Comparison of ENCODE assay signal across 27 cellular contexts in genomic region chr1:201059401-201059800, GRCh38. TPM values are rescaled to one million over a fixed set of nuclear protein-coding genes. Genes with fewer than 3 reads are reported as not detected.
DNase-seq lines count a peak whose midpoint lies in the region; ATAC-seq and TF ChIP-seq lines count a peak whose summit lies in the region.
"Had no signal": no experiment of that assay in that cellular context is flagged by ENCODE, and none has a peak within 500 bp of the region (broad histone marks: within the 10 kb centered on the region; RNA-seq: fewer than 3 reads in every experiment).

No MANE protein-coding gene starts in this region.

- no peaks in the 10 kb centered on the region for H3K9me3 Mint-ChIP-seq in activated T-cell treated with anti-CD3 and anti-CD28 coated beads, Interleukin-2, amount 50 U/mL, for 24 hours
- H3K9me3 Mint-ChIP-seq: CD4-positive, alpha-beta T cell had no signal

- no peak overlapping the region for H3K4me3 Mint-ChIP-seq in activated T-cell treated with anti-CD3 and anti-CD28 coated beads, Interleukin-2, amount 50 U/mL, for 24 hours
- H3K4me3 Mint-ChIP-seq: CD4-positive, alpha-beta T cell had no signal

- peaks cover 17% of the 10 kb centered on the region for H3K4me1 Mint-ChIP-seq in activated T-cell treated with anti-CD3 and anti-CD28 coated beads, Interleukin-2, amount 50 U/mL, for 24 hours (ENCODE audit: low read depth)

- TF ChIP-seq POLR2A in lower leg skin (IDR thresholded peaks at IDR 0.05), result no peak

- 89 to 97% methylated on average over 3 of the region's 3 CpGs for WGBS in lower leg skin, 2 donors

- no peak overlapping the region for H3K27ac Mint-ChIP-seq in activated T-cell treated with anti-CD3 and anti-CD28 coated beads, Interleukin-2, amount 50 U/mL, for 24 hours
- H3K27ac Mint-ChIP-seq: CD4-positive, alpha-beta T cell had no signal

- H3K27ac ChIP-seq in VCaP, result peak overlapping the region; percentile 43
- H3K27ac ChIP-seq: HL-60, SJCRH30 had no signal

- peak; percentile 11 for DNase-seq in Right ventricle myocardium superior
- DNase-seq in left ventricle myocardium superior, result no peak
- peak; percentile 49 for DNase-seq in iPS-NIHi11 (ENCODE audit: low spot score)
- DNase-seq in NOMO-1 treated with DMSO at 0.1 percent for 48 hours (lab: John Stamatoyannopoulos, UW; ENCODE audit: unreplicated experiment), result no peak
- DNase-seq in activated T-cell treated with anti-CD3 and anti-CD28 coated beads, Interleukin-2, amount 50 U/mL, for 24 hours, result no peak
- no peak for DNase-seq in lower leg skin (ENCODE audit: low spot score in 2 of 2)
- DNase-seq: 8988T; ACHN; BE2C; CD4-positive, alpha-beta T cell; GOT3; Karpas-422; NCI-H1105; NCI-H1436 treated with DMSO at 0.1 percent for 48 hours; NCI-H187 treated with DMSO at 0.1 percent for 48 hours; NCI-H345; NCI-H82; NK-92 treated with Interleukin-12 subunit alpha and Interleukin-12 subunit beta, amount 100 ng/mL, for 24 hours; SJCRH30 had no signal

- no peak for TF ChIP-seq CTCF in VCaP (conservative IDR thresholded peaks at IDR 0.05)
- TF ChIP-seq CTCF in lower leg skin (IDR thresholded peaks at IDR 0.05), result no peak

- H3K27me3 Mint-ChIP-seq in activated T-cell treated with anti-CD3 and anti-CD28 coated beads, Interleukin-2, amount 50 U/mL, for 24 hours, result no peaks in the 10 kb centered on the region

- ATAC-seq in Right ventricle myocardium superior (ENCODE audit: poor library complexity) (no peak), left ventricle myocardium superior (no peak), GM21390 (IDR thresholded peaks at IDR 0.05; ENCODE audit: unreplicated experiment) (no peak)
- ATAC-seq: HCT116, SK-N-SH treated with all-trans-retinoic acid at 6 μM for 48 hours had no signal

- intact Hi-C loops in Right ventricle myocardium superior (cut with DNase I), result no loop called here
- intact Hi-C loops in left ventricle myocardium superior (cut with micrococcal nuclease), result no loop called here
- intact Hi-C loops in lower leg skin (cut with DNase I; ENCODE audit: low total_unique reads), result no loop called here

- H3K36me3 Mint-ChIP-seq in activated T-cell treated with anti-CD3 and anti-CD28 coated beads, Interleukin-2, amount 50 U/mL, for 24 hours (ENCODE audit: low read depth), result no peaks in the 10 kb centered on the region

- no peak overlapping the region for H3K4me3 ChIP-seq in lower leg skin (ENCODE audit: low read depth, poor library complexity, severe bottlenecking)
- H3K4me3 ChIP-seq: SJCRH30 had no signal

RNA-seq across cellular contexts. Expression of gene KIF21B, which starts 35.9 kb away (rescaled TPM):
- total RNA-seq in Right ventricle myocardium superior (0.24 TPM), left ventricle myocardium superior (0.45 TPM), lower leg skin (1 to 10 TPM in 2 of 4 donors, under 1 TPM in 2; 0.38 to 1.6 (median 1.0) TPM)

RNA-seq across cellular contexts. Expression of gene CACNA1S, which starts 52.8 kb away (rescaled TPM):
- total RNA-seq in Right ventricle myocardium superior (not detected), left ventricle myocardium superior (not detected), lower leg skin (under 1 TPM in 1 of 4 donors, not detected in 3; 0.04 TPM)
- total RNA-seq: CD4-positive, alpha-beta T cell; G401; M059J; OCI-LY7 had no signal

Comparison
In these comparisons a context has a peak if more than half of its experiments do, and no peak if none do; other contexts are left out.
1. DNase-seq: peak in Right ventricle myocardium superior (single experiment) and iPS-NIHi11 (single experiment); none in left ventricle myocardium superior (single experiment), NOMO-1 treated with DMSO at 0.1 percent for 48 hours (single experiment), activated T-cell treated with anti-CD3 and anti-CD28 coated beads, Interleukin-2, amount 50 U/mL, for 24 hours (single experiment) and lower leg skin (0 of 2).